Comparison of ENCODE assay signal across 9 cellular contexts in the genomic region with DNA sequence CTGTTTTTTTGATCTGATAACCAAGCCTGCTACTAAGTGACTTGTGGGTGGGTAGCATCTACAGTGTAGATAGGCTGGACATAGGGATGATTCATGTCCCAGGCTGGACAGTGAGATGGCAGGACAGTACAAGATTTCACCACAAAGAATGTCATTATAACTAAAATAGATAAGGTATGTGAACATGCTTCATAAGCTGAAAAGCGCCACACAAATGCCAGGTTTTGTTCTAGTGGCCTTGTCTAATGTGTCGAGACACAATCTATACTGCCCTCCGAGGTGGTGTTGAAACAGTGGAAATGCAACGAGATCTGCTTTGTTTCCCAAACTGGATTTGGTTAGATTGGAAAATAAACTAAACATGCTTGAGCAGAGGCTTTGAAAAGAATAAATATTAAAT. TPM values are rescaled to one million over a fixed set of nuclear protein-coding genes. Genes with fewer than 3 reads are reported as not detected.
A peak's percentile ranks its signal among the peaks of the same experiment; 100 is the strongest.
DNase-seq lines count a peak whose midpoint lies in the region; ATAC-seq and TF ChIP-seq lines count a peak whose summit lies in the region.
"Had no signal": no experiment of that assay in that cellular context is flagged by ENCODE, and none has a peak within 500 bp of the region (broad histone marks: within the 10 kb centered on the region; RNA-seq: fewer than 3 reads in every experiment).

No MANE protein-coding gene starts in this region.

- H3K4me2 ChIP-seq in parathyroid adenoma (ENCODE audit: low read length): no peak overlapping the region

- TF ChIP-seq CTCF in NB4 (IDR thresholded peaks at IDR 0.05; ENCODE audit: low read depth, low read length): peak; percentile 5
- TF ChIP-seq CTCF in parathyroid adenoma (IDR thresholded peaks at IDR 0.05): peak; percentile 19

- H3K36me3 ChIP-seq in parathyroid adenoma (ENCODE audit: control insufficient read depth, insufficient read depth, low read length): no peaks in the 10 kb centered on the region

- H2AFZ ChIP-seq in parathyroid adenoma: no peak overlapping the region

- H3K27me3 ChIP-seq in parathyroid adenoma (ENCODE audit: control insufficient read depth, insufficient read depth, low read length): no peaks in the 10 kb centered on the region

- TF ChIP-seq POLR2A in NB4 (IDR thresholded peaks at IDR 0.05; ENCODE audit: extremely low read depth, insufficient read length): no peak

- H3K79me2 ChIP-seq in parathyroid adenoma: peaks cover 2% of the 10 kb centered on the region

- peak; percentile 10 for DNase-seq in DMS114 treated with DMSO at 0.1 percent for 48 hours (lab: John Stamatoyannopoulos, UW; ENCODE audit: unreplicated experiment)
- peak; percentile 41 for DNase-seq in NB4 (ENCODE audit: low read depth)
- peak; percentile 51 to 70 for DNase-seq in dermis microvascular lymphatic vessel endothelial cell (ENCODE audit: low read depth in 2 of 2)
- DNase-seq: NCI-H82 had no signal

- no peak overlapping the region for H3K4me3 ChIP-seq in NB4 (ENCODE audit: low read depth, low read length)
- no peak overlapping the region for H3K4me3 ChIP-seq in parathyroid adenoma (ENCODE audit: low read depth, low read length)

- no peaks in the 10 kb centered on the region for H3K9me3 ChIP-seq in parathyroid adenoma (ENCODE audit: control insufficient read depth, low read length)

- no peaks in the 10 kb centered on the region for H3K4me1 ChIP-seq in parathyroid adenoma

- ATAC-seq in HG02571 (IDR thresholded peaks at IDR 0.05; ENCODE audit: unreplicated experiment) (no peak), HG03025 (IDR thresholded peaks at IDR 0.05; ENCODE audit: low FRiP score, unreplicated experiment) (no peak), HG02981 (IDR thresholded peaks at IDR 0.05; ENCODE audit: unreplicated experiment) (no peak), GM18519 (IDR thresholded peaks at IDR 0.05; ENCODE audit: low FRiP score, unreplicated experiment) (no peak)

- no peak overlapping the region for H3K27ac ChIP-seq in parathyroid adenoma

- H3K9ac ChIP-seq in parathyroid adenoma: no peak overlapping the region

RNA-seq across cellular contexts. Expression of a gene that starts 4.4 kb away (rescaled TPM):
- 88.0 and 98.5 TPM in 2 replicates for total RNA-seq in dermis microvascular lymphatic vessel endothelial cell

RNA-seq across cellular contexts. Expression of a gene that starts 58.0 kb away (rescaled TPM):
- 8.7 and 33.6 TPM in 2 replicates for total RNA-seq in dermis microvascular lymphatic vessel endothelial cell

Comparison
In these comparisons a context has a peak if more than half of its experiments do, and no peak if none do; other contexts are left out.
1. DNase-seq: peak in every context shown above with its lines; median percentile 60 in dermis microvascular lymphatic vessel endothelial cell; 41 in NB4; 10 in DMS114 treated with DMSO at 0.1 percent for 48 hours.